In genomic region chrX:75038925-75039324, GRCh38 we compare ENCODE assay signal across 8 cellular contexts.
DNase-seq lines count a peak whose midpoint lies in the region; ATAC-seq and TF ChIP-seq lines count a peak whose summit lies in the region.
"Had no signal": no experiment of that assay in that cellular context is flagged by ENCODE, and none has a peak within 500 bp of the region (broad histone marks: within the 10 kb centered on the region; RNA-seq: fewer than 3 reads in every experiment).

No MANE protein-coding gene starts in this region.

- no peaks in the 10 kb centered on the region for H3K27me3 ChIP-seq in SU-DHL-6 (ENCODE audit: low read length)

- peaks cover 13 to 27% (median 19%) of the 10 kb centered on the region in 7 donors for H3K9me3 Mint-ChIP-seq in CD14-positive monocyte

- H3K4me3 Mint-ChIP-seq in CD14-positive monocyte: no peak overlapping the region

- no peak overlapping the region for H2AFZ ChIP-seq in SU-DHL-6 (ENCODE audit: low read depth, low read length, severe bottlenecking)

- peaks cover 0 to 8% (median 1%) of the 10 kb centered on the region in 3 donors for H3K27me3 Mint-ChIP-seq in CD14-positive monocyte (ENCODE audit: low read depth in 3 of 3)

- H3K9ac ChIP-seq in SU-DHL-6 (ENCODE audit: low read length): no peak overlapping the region

- no peak overlapping the region for H3K4me2 ChIP-seq in SU-DHL-6 (ENCODE audit: low read depth, low read length, poor library complexity, severe bottlenecking)

- H3K9me2 ChIP-seq in SU-DHL-6 (replicated peaks; ENCODE audit: insufficient read depth, low read length): no peaks in the 10 kb centered on the region

- intact Hi-C loops in CD14-positive monocyte (cut with micrococcal nuclease): no loop called here

- no peak overlapping the region for H3K27ac Mint-ChIP-seq in CD14-positive monocyte

- no peaks in the 10 kb centered on the region for H3K36me3 Mint-ChIP-seq in CD14-positive monocyte

- ATAC-seq in HG03378 (IDR thresholded peaks at IDR 0.05; ENCODE audit: unreplicated experiment): no peak

- H3K9me3 ChIP-seq in SU-DHL-6 (ENCODE audit: insufficient read depth, low read length): no peaks in the 10 kb centered on the region

- no peak overlapping the region for H3K4me3 ChIP-seq in SU-DHL-6 (ENCODE audit: insufficient read depth, low read length, poor library complexity, severe bottlenecking)
- H3K4me3 ChIP-seq: skin epidermis had no signal

- H3K27ac ChIP-seq in SU-DHL-6 (ENCODE audit: low read depth, low read length): no peak overlapping the region
- H3K27ac ChIP-seq: skin epidermis had no signal

- DNase-seq in EH (ENCODE audit: low read depth): peak; percentile 35
- peak; percentile 3 for DNase-seq in GM20000 (ENCODE audit: low spot score)
- DNase-seq in iPS-NIHi11 (ENCODE audit: low spot score): peak; percentile 2
- no peak for DNase-seq in LoVo (ENCODE audit: low spot score)
- DNase-seq in CD14-positive monocyte (ENCODE audit: low spot score): no peak

- H3K79me2 ChIP-seq in SU-DHL-6 (ENCODE audit: insufficient read depth, low read length): no peaks in the 10 kb centered on the region

- no peaks in the 10 kb centered on the region for H3K36me3 ChIP-seq in SU-DHL-6 (ENCODE audit: low read length)

- TF ChIP-seq CTCF in GM20000 (IDR thresholded peaks at IDR 0.05; ENCODE audit: extremely low read depth, missing control alignments) (no peak), SU-DHL-6 (IDR thresholded peaks at IDR 0.05; ENCODE audit: insufficient read depth, low read length, poor library complexity, severe bottlenecking) (peak; percentile 31), CD14-positive monocyte (IDR thresholded peaks at IDR 0.05) (no peak)

- no peaks in the 10 kb centered on the region for H3F3A ChIP-seq in SU-DHL-6 (ENCODE audit: insufficient read depth)

- no peaks in the 10 kb centered on the region for H3K4me1 Mint-ChIP-seq in CD14-positive monocyte

- H4K20me1 ChIP-seq in SU-DHL-6 (ENCODE audit: low read depth, low read length): no peaks in the 10 kb centered on the region

Comparison
In these comparisons a context has a peak if more than half of its experiments do, and no peak if none do; other contexts are left out.
1. DNase-seq: peak in EH (single experiment), GM20000 (single experiment) and iPS-NIHi11 (single experiment); none in LoVo (single experiment) and CD14-positive monocyte (single experiment).